Comparison of ENCODE assay signal across 23 cellular contexts in genomic region chr3:52415769-52416168, GRCh38. TPM values are rescaled to one million over a fixed set of nuclear protein-coding genes. Genes with fewer than 3 reads are reported as not detected.
"Had no signal": no experiment of that assay in that cellular context is flagged by ENCODE, and none has a peak within 500 bp of the region (broad histone marks: within the 10 kb centered on the region; RNA-seq: fewer than 3 reads in every experiment).

No MANE protein-coding gene starts in this region.

- H3K9me3 Mint-ChIP-seq: activated B cell treated with CpG ODN at 0.5 μM for 24 hours; activated CD4-positive, alpha-beta memory T cell treated with anti-CD3 and anti-CD28 coated beads, Interleukin-2, amount 10 ng/mL, durations not matched to agents 7 days and 5 days; activated naive CD4-positive, alpha-beta T cell treated with anti-CD3 and anti-CD28 coated beads for 36 hours; brain; central memory CD8-positive, alpha-beta T cell had no signal

- H3K27ac Mint-ChIP-seq: activated B cell treated with CpG ODN at 0.5 μM for 24 hours; activated CD4-positive, alpha-beta memory T cell treated with anti-CD3 and anti-CD28 coated beads, Interleukin-2, amount 10 ng/mL, durations not matched to agents 7 days and 5 days; activated naive CD4-positive, alpha-beta T cell treated with anti-CD3 and anti-CD28 coated beads for 36 hours; activated naive CD8-positive, alpha-beta T cell; brain; T-helper 17 cell had no signal

- DNase-seq: activated B cell treated with CpG ODN at 0.5 μM for 24 hours; activated CD4-positive, alpha-beta memory T cell treated with anti-CD3 and anti-CD28 coated beads, Interleukin-2, amount 10 ng/mL, durations not matched to agents 7 days and 5 days; activated CD4-positive, alpha-beta T cell treated with anti-CD3 and anti-CD28 coated beads for 1 hour; activated CD4-positive, alpha-beta T cell treated with anti-CD3 and anti-CD28 coated beads, Interleukin-2, amount 50 U/mL, for 1 hour; activated gamma-delta T cell; activated naive CD4-positive, alpha-beta T cell treated with anti-CD3 and anti-CD28 coated beads for 36 hours; activated T-cell treated with anti-CD3 and anti-CD28 coated beads for 4 hours; amygdala; Kasumi-1; NCI-H1105; NCI-H1436; NCI-H187; NCI-H2081; NCI-H510A treated with DMSO at 0.1 percent for 48 hours; SIG-M5; T-helper 17 cell; T-helper 9 cell had no signal

- H3K27me3 Mint-ChIP-seq: activated B cell treated with CpG ODN at 0.5 μM for 24 hours; activated CD4-positive, alpha-beta memory T cell treated with anti-CD3 and anti-CD28 coated beads, Interleukin-2, amount 10 ng/mL, durations not matched to agents 7 days and 5 days; activated naive CD8-positive, alpha-beta T cell; central memory CD8-positive, alpha-beta T cell; T-helper 17 cell had no signal

- H3K36me3 Mint-ChIP-seq: activated naive CD8-positive, alpha-beta T cell had no signal

- H3K4me3 Mint-ChIP-seq: activated B cell treated with CpG ODN at 0.5 μM for 24 hours; activated CD4-positive, alpha-beta memory T cell treated with anti-CD3 and anti-CD28 coated beads, Interleukin-2, amount 10 ng/mL, durations not matched to agents 7 days and 5 days; activated naive CD4-positive, alpha-beta T cell treated with anti-CD3 and anti-CD28 coated beads for 36 hours; activated naive CD8-positive, alpha-beta T cell; central memory CD8-positive, alpha-beta T cell; T-helper 17 cell had no signal

- ATAC-seq: T-helper 17 cell had no signal

RNA-seq across cellular contexts. Expression of gene SEMA3G, which starts 29.1 kb away (rescaled TPM):
- total RNA-seq: activated B cell treated with CpG ODN at 0.5 μM for 24 hours; activated naive CD4-positive, alpha-beta T cell treated with anti-CD3 and anti-CD28 coated beads for 36 hours; OCI-LY7 had no signal

RNA-seq across cellular contexts. Expression of gene TNNC1, which starts 38.1 kb away (rescaled TPM):
- total RNA-seq: activated B cell treated with CpG ODN at 0.5 μM for 24 hours, M059J, RPMI7951 had no signal
